Comparison of ENCODE assay signal across 27 cellular contexts in genomic region chr2:86615596-86615995, GRCh38.
"Had no signal": no experiment of that assay in that cellular context is flagged by ENCODE, and none has a peak within 500 bp of the region (broad histone marks: within the 10 kb centered on the region; RNA-seq: fewer than 3 reads in every experiment).

No MANE protein-coding gene starts in this region.

- FAIRE-seq: endometrium, kidney had no signal

- H3K4me3 Mint-ChIP-seq: effector memory CD8-positive, alpha-beta T cell; naive thymus-derived CD8-positive, alpha-beta T cell; nephron progenitor cell; stimulated activated naive CD8-positive, alpha-beta T cell treated with anti-CD3 and anti-CD28 coated beads, Interleukin-15, amount 100 ng/mL, for 72 hours had no signal

- H3K4me2 ChIP-seq: smooth muscle cell had no signal

- ATAC-seq: effector memory CD8-positive, alpha-beta T cell; left lung; lower lobe of right lung; naive thymus-derived CD8-positive, alpha-beta T cell; sciatic nerve; stimulated activated naive CD8-positive, alpha-beta T cell treated with anti-CD3 and anti-CD28 coated beads, Interleukin-15, amount 100 ng/mL, for 72 hours; upper lobe of right lung had no signal

- H3K27me3 Mint-ChIP-seq: effector memory CD8-positive, alpha-beta T cell; naive thymus-derived CD8-positive, alpha-beta T cell; stimulated activated naive CD8-positive, alpha-beta T cell treated with anti-CD3 and anti-CD28 coated beads, Interleukin-15, amount 100 ng/mL, for 72 hours had no signal

- H3K9me3 Mint-ChIP-seq: effector memory CD8-positive, alpha-beta T cell; naive thymus-derived CD8-positive, alpha-beta T cell; nephron progenitor cell; stimulated activated naive CD8-positive, alpha-beta T cell treated with anti-CD3 and anti-CD28 coated beads, Interleukin-15, amount 100 ng/mL, for 72 hours had no signal

- H3K36me3 ChIP-seq: ovary, uterus had no signal

- DNase-seq: cortex of kidney; effector memory CD8-positive, alpha-beta T cell; erythroblast; esophagus squamous epithelium; foreskin melanocyte; glutamatergic neuron; kidney; left lung; lower lobe of right lung; naive thymus-derived CD8-positive, alpha-beta T cell; nephron progenitor cell; nucleus accumbens; ovary; retina; stimulated activated CD4-positive, alpha-beta T cell treated with anti-CD3 and anti-CD28 coated beads, Interleukin-12 subunit alpha, Interleukin-12 subunit beta, amount 100 ng/mL, for 4 hours; stimulated activated CD4-positive, alpha-beta T cell treated with anti-CD3 and anti-CD28 coated beads, Interleukin-1b, Interleukin-23, amount 100 ng/mL, for 48 hours; stimulated activated CD4-positive, alpha-beta T cell treated with anti-CD3 and anti-CD28 coated beads, Interleukin-4, amount 100 ng/mL, for 1 hour; stimulated activated CD8-positive, alpha-beta memory T cell treated with anti-CD3 and anti-CD28 coated beads, Interleukin-4, amount 100 ng/mL, for 48 hours; stimulated activated naive CD4-positive, alpha-beta T cell; stimulated activated naive CD8-positive, alpha-beta T cell treated with anti-CD3 and anti-CD28 coated beads, Interleukin-15, amount 100 ng/mL, for 72 hours; transverse colon; upper lobe of right lung; uterus had no signal

- H3K27ac Mint-ChIP-seq: effector memory CD8-positive, alpha-beta T cell; nephron progenitor cell; stimulated activated naive CD8-positive, alpha-beta T cell treated with anti-CD3 and anti-CD28 coated beads, Interleukin-15, amount 100 ng/mL, for 72 hours had no signal

- H3K4me3 ChIP-seq: esophagus squamous epithelium, left lung, lower lobe of right lung, ovary, smooth muscle cell, suprapubic skin, transverse colon, upper lobe of right lung, uterus had no signal

- H3K9me3 ChIP-seq: esophagus squamous epithelium, left lung, lower lobe of right lung, ovary, suprapubic skin, transverse colon, upper lobe of right lung, uterus had no signal

- H3K27me3 ChIP-seq: esophagus squamous epithelium, left lung, ovary, suprapubic skin, transverse colon, upper lobe of right lung, uterus had no signal

- H3K27ac ChIP-seq: esophagus squamous epithelium, left lung, lower lobe of right lung, ovary, suprapubic skin, transverse colon, upper lobe of right lung, uterus had no signal
